In the genomic region with DNA sequence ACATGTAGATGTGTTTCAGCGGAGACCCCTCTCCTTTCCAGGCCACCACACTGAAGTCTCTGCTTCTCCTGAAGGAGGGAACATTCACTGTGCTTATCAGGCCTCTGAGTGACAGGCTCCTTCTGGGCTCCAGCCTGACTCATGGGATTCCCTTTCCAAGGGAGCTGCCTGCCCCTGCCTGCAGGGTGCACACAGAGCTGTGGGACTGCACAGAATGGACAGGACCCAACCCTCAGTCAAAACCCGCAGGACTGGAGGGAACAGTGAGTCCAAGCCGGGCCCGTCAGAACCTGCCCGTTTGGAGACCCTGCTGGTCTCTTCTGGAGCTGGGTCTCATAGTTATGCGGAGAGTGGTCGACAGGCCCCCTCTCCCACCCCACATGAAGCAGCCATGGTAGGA, we compare ENCODE assay signal across 11 cellular contexts. TPM values are rescaled to one million over a fixed set of nuclear protein-coding genes. Genes with fewer than 3 reads are reported as not detected.
DNase-seq lines count a peak whose midpoint lies in the region; ATAC-seq and TF ChIP-seq lines count a peak whose summit lies in the region.
"Had no signal": no experiment of that assay in that cellular context is flagged by ENCODE, and none has a peak within 500 bp of the region (broad histone marks: within the 10 kb centered on the region; RNA-seq: fewer than 3 reads in every experiment).

No MANE protein-coding gene starts in this region.

- POLR2A ChIA-PET in SK-N-SH (lab: Yijun Ruan, JAX): no interaction called here

- H3K9me3 ChIP-seq in SK-N-SH: no peaks in the 10 kb centered on the region

- no peaks in the 10 kb centered on the region; the same call in 1 of the 2 replicates for H3K79me2 ChIP-seq in SK-N-SH (ENCODE audit: insufficient read depth)

- no peaks in the 10 kb centered on the region; the same call in 1 of the 2 replicates for H4K20me1 ChIP-seq in SK-N-SH (ENCODE audit: insufficient read depth)

- no peak overlapping the region for H2AFZ ChIP-seq in SK-N-SH (ENCODE audit: low read depth)

- no peak overlapping the region for H3K9ac ChIP-seq in SK-N-SH

- no peak overlapping the region for H3K4me3 Mint-ChIP-seq in stimulated activated effector memory CD8-positive, alpha-beta T cell treated with anti-CD3 and anti-CD28 coated beads, Interleukin-12 subunit alpha, Interleukin-12 subunit beta, amount 100 ng/mL, for 72 hours
- H3K4me3 Mint-ChIP-seq: neural crest cell, WTC11 had no signal

- H3K27me3 ChIP-seq in SK-N-SH (ENCODE audit: insufficient read depth): no peaks in the 10 kb centered on the region

- no peaks in the 10 kb centered on the region for H3K9me2 ChIP-seq in SK-N-SH

- no peak overlapping the region for H3K4me2 ChIP-seq in SK-N-SH

- peaks cover 0 to 21% of the 10 kb centered on the region in 2 experiments for H3K36me3 ChIP-seq in SK-N-SH (replicated peaks in 1 of 2; ENCODE audit: control insufficient read depth in 1 of 2, insufficient read depth in 2 of 2, low read length in 1 of 2)

- CTCF ChIA-PET in SK-N-SH (lab: Yijun Ruan, JAX): interaction anchor here (1.6 kb wide), 1 partner anchor 22 kb away, joined by 8 read pairs; no protein-coding TSS in a partner anchor

- H3K27ac Mint-ChIP-seq in stimulated activated effector memory CD8-positive, alpha-beta T cell treated with anti-CD3 and anti-CD28 coated beads, Interleukin-12 subunit alpha, Interleukin-12 subunit beta, amount 100 ng/mL, for 72 hours: peak overlapping the region; percentile 94
- H3K27ac Mint-ChIP-seq: WTC11 had no signal

- peaks cover 78% of the 10 kb centered on the region for H3K36me3 Mint-ChIP-seq in stimulated activated effector memory CD8-positive, alpha-beta T cell treated with anti-CD3 and anti-CD28 coated beads, Interleukin-12 subunit alpha, Interleukin-12 subunit beta, amount 100 ng/mL, for 72 hours

- WGBS in SK-N-SH (ENCODE audit: low lambda C conversion rate): 97% methylated on average over 6 of the region's 7 CpGs

- TF ChIP-seq CTCF in SK-N-SH (IDR thresholded peaks at IDR 0.05) (no peak; the same call in 1 of the 2 replicates), fibroblast of villous mesenchyme (IDR thresholded peaks at IDR 0.05; ENCODE audit: insufficient read depth, low read depth, low read length) (peak; percentile 18)

- H3K4me3 ChIP-seq in SK-N-SH (ENCODE audit: low read depth in 2 of 2, low read length in 1 of 2) (no peak overlapping the region), fibroblast of villous mesenchyme (ENCODE audit: low read depth, low read length) (no peak overlapping the region)

- DNase-seq in GM03348 (ENCODE audit: low spot score) (peak; percentile 44), SK-N-SH (no peak), fibroblast of villous mesenchyme (ENCODE audit: low read depth) (peak; percentile 58), GM19240 (ENCODE audit: insufficient read length, low spot score) (no peak)
- no peak for DNase-seq in stimulated activated effector memory CD8-positive, alpha-beta T cell treated with anti-CD3 and anti-CD28 coated beads, Interleukin-12 subunit alpha, Interleukin-12 subunit beta, amount 100 ng/mL, for 72 hours (ENCODE audit: low spot score in 2 of 2)
- DNase-seq in stimulated activated CD4-positive, alpha-beta T cell treated with anti-CD3 and anti-CD28 coated beads, Interleukin-1b, Interleukin-23, amount 100 ng/mL, for 48 hours: no peak
- DNase-seq: MM.1S had no signal

- H3F3A ChIP-seq in SK-N-SH (replicated peaks; ENCODE audit: insufficient read depth): no peaks in the 10 kb centered on the region

- peaks cover 0 to 25% of the 10 kb centered on the region in 2 experiments; a peak in 2 of 4 replicates for H3K4me1 ChIP-seq in SK-N-SH (ENCODE audit: control insufficient read depth in 1 of 2, insufficient read depth in 2 of 2, low read depth in 1 of 2, low read length in 1 of 2)

- no peak overlapping the region for H3K27ac ChIP-seq in SK-N-SH (ENCODE audit: low read depth in 2 of 2, low read length in 1 of 2)

- TF ChIP-seq RAD21 in SK-N-SH (IDR thresholded peaks at IDR 0.05; ENCODE audit: low read length): no peak

- no peaks in the 10 kb centered on the region for H3K9me3 Mint-ChIP-seq in stimulated activated effector memory CD8-positive, alpha-beta T cell treated with anti-CD3 and anti-CD28 coated beads, Interleukin-12 subunit alpha, Interleukin-12 subunit beta, amount 100 ng/mL, for 72 hours
- H3K9me3 Mint-ChIP-seq: neural crest cell, WTC11 had no signal

- no peak for TF ChIP-seq EP300 in SK-N-SH (IDR thresholded peaks at IDR 0.05; ENCODE audit: borderline replicate concordance in 1 of 2, low read depth in 1 of 2, low read length in 1 of 2)

- no peak for ATAC-seq in stimulated activated effector memory CD8-positive, alpha-beta T cell treated with anti-CD3 and anti-CD28 coated beads, Interleukin-12 subunit alpha, Interleukin-12 subunit beta, amount 100 ng/mL, for 72 hours
- no peak for ATAC-seq in HG02938 (IDR thresholded peaks at IDR 0.05; ENCODE audit: unreplicated experiment)
- ATAC-seq in GM21576 (IDR thresholded peaks at IDR 0.05; ENCODE audit: unreplicated experiment): no peak
- ATAC-seq: WTC11 had no signal

- peaks cover 34% of the 10 kb centered on the region for H3K4me1 Mint-ChIP-seq in stimulated activated effector memory CD8-positive, alpha-beta T cell treated with anti-CD3 and anti-CD28 coated beads, Interleukin-12 subunit alpha, Interleukin-12 subunit beta, amount 100 ng/mL, for 72 hours

TF ChIP-seq in SK-N-SH, 30 proteins besides CTCF, POLR2A, EP300 and RAD21:
- TF ChIP-seq ELF1 (IDR thresholded peaks at IDR 0.05) (no peak), EZH2phosphoT487 (IDR thresholded peaks at IDR 0.05; ENCODE audit: borderline replicate concordance, low read depth) (no peak)
- TF ChIP-seq, protein P1, sequence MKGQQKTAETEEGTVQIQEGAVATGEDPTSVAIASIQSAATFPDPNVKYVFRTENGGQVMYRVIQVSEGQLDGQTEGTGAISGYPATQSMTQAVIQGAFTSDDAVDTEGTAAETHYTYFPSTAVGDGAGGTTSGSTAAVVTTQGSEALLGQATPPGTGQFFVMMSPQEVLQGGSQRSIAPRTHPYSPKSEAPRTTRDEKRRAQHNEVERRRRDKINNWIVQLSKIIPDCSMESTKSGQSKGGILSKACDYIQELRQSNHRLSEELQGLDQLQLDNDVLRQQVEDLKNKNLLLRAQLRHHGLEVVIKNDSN (IDR thresholded peaks at IDR 0.05; ENCODE audit: borderline replicate concordance, low read depth): no peak
- TF ChIP-seq, protein P2, sequence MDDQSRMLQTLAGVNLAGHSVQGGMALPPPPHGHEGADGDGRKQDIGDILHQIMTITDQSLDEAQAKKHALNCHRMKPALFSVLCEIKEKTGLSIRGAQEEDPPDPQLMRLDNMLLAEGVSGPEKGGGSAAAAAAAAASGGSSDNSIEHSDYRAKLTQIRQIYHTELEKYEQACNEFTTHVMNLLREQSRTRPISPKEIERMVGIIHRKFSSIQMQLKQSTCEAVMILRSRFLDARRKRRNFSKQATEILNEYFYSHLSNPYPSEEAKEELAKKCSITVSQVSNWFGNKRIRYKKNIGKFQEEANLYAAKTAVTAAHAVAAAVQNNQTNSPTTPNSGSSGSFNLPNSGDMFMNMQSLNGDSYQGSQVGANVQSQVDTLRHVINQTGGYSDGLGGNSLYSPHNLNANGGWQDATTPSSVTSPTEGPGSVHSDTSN (IDR thresholded peaks at IDR 0.05): peak; percentile 80
TF ChIP-seq in SK-N-SH: peak in this region for 1.

RNA-seq across cellular contexts. Expression of a gene that starts 32.6 kb away (rescaled TPM):
- polyA plus RNA-seq in SK-N-SH (2012; rRNA removed): 0.21 TPM in 1 of 2 replicates, not detected in the other
- polyA plus RNA-seq in SK-N-SH (2012; cell fraction: cytosol; rRNA removed): 0.10 and 0.29 TPM in 2 replicates
- 0.14 and 0.62 TPM in 2 replicates for polyA plus RNA-seq in SK-N-SH (2012; cell fraction: nucleus; rRNA removed)
- total RNA-seq in fibroblast of villous mesenchyme: 0.43 and 0.64 TPM in 2 replicates

RNA-seq across cellular contexts. Expression of a gene that starts 40.2 kb away (rescaled TPM):
- polyA plus RNA-seq in SK-N-SH (2012; rRNA removed): 50.9 and 53.6 TPM in 2 replicates
- polyA plus RNA-seq in SK-N-SH (2012; cell fraction: cytosol; rRNA removed): 42.2 and 48.2 TPM in 2 replicates
- 59.9 and 66.6 TPM in 2 replicates for polyA plus RNA-seq in SK-N-SH (2012; cell fraction: nucleus; rRNA removed)
- total RNA-seq in fibroblast of villous mesenchyme: 79.9 and 85.0 TPM in 2 replicates

Comparison
In these comparisons a context has a peak if more than half of its experiments do, and no peak if none do; other contexts are left out.
1. DNase-seq: peak in GM03348 (single experiment) and fibroblast of villous mesenchyme (single experiment); none in SK-N-SH (single experiment), stimulated activated effector memory CD8-positive, alpha-beta T cell treated with anti-CD3 and anti-CD28 coated beads, Interleukin-12 subunit alpha, Interleukin-12 subunit beta, amount 100 ng/mL, for 72 hours (0 of 2), stimulated activated CD4-positive, alpha-beta T cell treated with anti-CD3 and anti-CD28 coated beads, Interleukin-1b, Interleukin-23, amount 100 ng/mL, for 48 hours (single experiment) and GM19240 (single experiment).